Comparison of ENCODE assay signal across 8 cellular contexts in the genomic region with DNA sequence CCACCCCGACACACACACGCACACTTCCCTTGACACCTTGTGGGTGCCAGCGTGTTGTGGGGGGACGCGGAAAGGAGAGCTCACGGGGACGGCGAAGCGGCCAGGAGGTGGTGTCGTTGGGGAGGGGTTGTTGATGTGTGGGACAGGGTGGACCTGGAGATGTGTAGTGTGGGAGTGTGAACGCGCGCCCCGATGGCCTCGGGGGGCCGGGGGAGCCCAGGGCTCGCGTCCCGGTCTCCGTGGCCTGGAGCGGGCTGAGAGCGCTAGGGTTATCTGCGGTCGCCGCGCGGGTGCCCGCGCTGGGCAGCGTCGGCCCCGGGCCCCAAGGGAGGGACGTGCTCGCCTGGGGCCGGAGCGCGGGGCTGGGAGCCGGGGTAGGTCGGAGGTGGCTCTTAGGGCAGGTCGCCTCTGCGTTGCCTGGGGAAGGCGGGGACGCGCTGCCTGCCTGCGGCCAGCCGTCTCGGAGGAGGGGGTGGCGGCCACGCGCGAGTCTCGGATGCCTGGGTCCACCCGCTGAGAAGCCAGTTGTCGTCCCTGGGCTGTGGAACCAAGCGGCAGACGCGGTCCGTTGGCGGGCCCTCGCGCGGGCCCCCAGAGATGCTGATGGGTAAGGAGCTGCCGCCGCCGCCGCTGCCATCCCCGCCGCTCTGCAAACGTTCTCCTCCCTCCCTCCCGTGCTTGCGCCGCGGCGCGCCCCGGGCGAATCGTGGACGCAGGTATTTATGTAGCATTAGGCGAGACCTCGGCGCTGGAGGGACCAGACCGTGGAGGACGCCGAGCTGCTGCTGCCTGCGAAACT. TPM values are rescaled to one million over a fixed set of nuclear protein-coding genes. Genes with fewer than 3 reads are reported as not detected.
DNase-seq lines count a peak whose midpoint lies in the region; ATAC-seq and TF ChIP-seq lines count a peak whose summit lies in the region.

No MANE protein-coding gene starts in this region.

- H3K4me3 Mint-ChIP-seq in T-cell (peak overlapping the region; percentile 74 to 94 (median 81)), endodermal cell (peak overlapping the region; percentile 62)

- H3K4me1 Mint-ChIP-seq in T-cell (peaks cover 19 to 41% (median 28%) of the 10 kb centered on the region in 3 donors), endodermal cell (no peaks in the 10 kb centered on the region)

- H3K27me3 Mint-ChIP-seq in T-cell (peaks cover 40 to 57% of the 10 kb centered on the region in 2 donors), endodermal cell (ENCODE audit: insufficient read depth) (peaks cover 76% of the 10 kb centered on the region)

- no peaks in the 10 kb centered on the region for H3K9me3 Mint-ChIP-seq in T-cell
- H3K9me3 Mint-ChIP-seq in endodermal cell: no peaks in the 10 kb centered on the region

- H3K27ac Mint-ChIP-seq in T-cell: no peak overlapping the region
- H3K27ac Mint-ChIP-seq in endodermal cell: no peak overlapping the region

- H3K36me3 Mint-ChIP-seq in T-cell (no peaks in the 10 kb centered on the region), endodermal cell (ENCODE audit: low read depth) (no peaks in the 10 kb centered on the region)

- CTCF ChIA-PET in T-cell (lab: Charles Lee): no interaction called here

- ATAC-seq in GM21528 (IDR thresholded peaks at IDR 0.05; ENCODE audit: low FRiP score, unreplicated experiment) (peak; percentile 4), T-cell (replicated peaks in 1 of 4) (peak in 3 of 4 experiments; percentile 3 to 10 (median 7))

- H3K9ac ChIP-seq in endodermal cell (ENCODE audit: extremely low read depth, low read length, poor library complexity, severe bottlenecking): no peak overlapping the region
- H3K9ac ChIP-seq in mucosa of stomach (ENCODE audit: low read length): peak overlapping the region; percentile 43

- no peaks in the 10 kb centered on the region for H3K4me1 ChIP-seq in endodermal cell (ENCODE audit: control insufficient read depth, insufficient read depth, low read length)
- H3K4me1 ChIP-seq in mucosa of stomach (ENCODE audit: control insufficient read depth, insufficient read depth, low read length): peaks cover 7% of the 10 kb centered on the region
- H3K4me1 ChIP-seq in uterus: no peaks in the 10 kb centered on the region

- POLR2A ChIA-PET in T-cell (lab: Charles Lee): no interaction called here

- TF ChIP-seq CTCF in endodermal cell (conservative IDR thresholded peaks at IDR 0.05) (no peak), uterus (IDR thresholded peaks at IDR 0.05) (no peak)

- H3K36me3 ChIP-seq in endodermal cell (ENCODE audit: control insufficient read depth, insufficient read depth, low read length): no peaks in the 10 kb centered on the region
- H3K36me3 ChIP-seq in mucosa of stomach (ENCODE audit: control insufficient read depth, insufficient read depth, low read length): no peaks in the 10 kb centered on the region
- H3K36me3 ChIP-seq in uterus: no peaks in the 10 kb centered on the region

- peaks cover 76% of the 10 kb centered on the region for H3K27me3 ChIP-seq in endodermal cell (ENCODE audit: control insufficient read depth, insufficient read depth, low read length, poor library complexity, severe bottlenecking)
- H3K27me3 ChIP-seq in mucosa of stomach (ENCODE audit: control insufficient read depth, insufficient read depth, low read length): peaks cover 62% of the 10 kb centered on the region
- no peaks in the 10 kb centered on the region for H3K27me3 ChIP-seq in uterus

- DNase-seq in AG08396 (ENCODE audit: low spot score) (peak; percentile 58), T-cell (peak in 4 of 34 experiments; percentile 6 to 18 (median 12)), endodermal cell (peak; percentile 78), uterus (peak; percentile 33 to 44), mucosa of gallbladder (ENCODE audit: low spot score) (no peak), NOMO-1 (lab: John Stamatoyannopoulos, UW; ENCODE audit: unreplicated experiment in 2 of 2) (no peak)

- H3K9me3 ChIP-seq in endodermal cell (ENCODE audit: control insufficient read depth, low read length) (no peaks in the 10 kb centered on the region), mucosa of stomach (ENCODE audit: control insufficient read depth, low read length) (no peaks in the 10 kb centered on the region), uterus (no peaks in the 10 kb centered on the region)

- H3K4me3 ChIP-seq in endodermal cell (ENCODE audit: low read length) (peak overlapping the region; percentile 80), mucosa of stomach (ENCODE audit: low read length) (peak overlapping the region; percentile 14), uterus (peak overlapping the region; percentile 70 to 81)

- 0 to 1% methylated on average over 32 to 86 of the region's 86 CpGs for WGBS in endodermal cell (ENCODE audit: insufficient coverage in 1 of 2, insufficient read length in 1 of 2), 2 experiments

- intact Hi-C loops in uterus (cut with DNase I; ENCODE audit: low total_unique reads): no loop called here

- H3K27ac ChIP-seq in endodermal cell (ENCODE audit: low read depth, low read length): no peak overlapping the region
- peak overlapping the region; percentile 86 to 91 for H3K27ac ChIP-seq in uterus

- no peak for TF ChIP-seq POLR2A in uterus (IDR thresholded peaks at IDR 0.05)

RNA-seq across cellular contexts. Expression of a gene that starts 1.6 kb away (rescaled TPM):
- total RNA-seq in T-cell: 1 to 10 TPM; 1.8 to 6.6 (median 2.5) TPM
- 1 to 10 TPM; 1.0 to 2.4 TPM for total RNA-seq in endodermal cell
- polyA plus RNA-seq in endodermal cell (2013, experiment 1 of 2): 5.7 TPM
- polyA plus RNA-seq in endodermal cell (2013, experiment 2 of 2): 4.6 TPM
- total RNA-seq in uterus: 10 to 100 TPM in 2 of 4 donors, 1 to 10 TPM in 2; 4.8 to 17.0 (median 10.5) TPM
- 22.3 TPM for total RNA-seq in mucosa of gallbladder

Comparison
In these comparisons a context has a peak if more than half of its experiments do, and no peak if none do; other contexts are left out.
1. DNase-seq: peak in AG08396 (single experiment), endodermal cell (single experiment) and uterus (2 of 2); none in mucosa of gallbladder (single experiment) and NOMO-1 (0 of 2).
2. H3K4me3 ChIP-seq: peak in every context shown above with its lines; median percentile 80 in endodermal cell; 76 in uterus; 14 in mucosa of stomach.